Comparison of ENCODE assay signal across 8 cellular contexts in genomic region chr11:68870470-68870869, GRCh38. TPM values are rescaled to one million over a fixed set of nuclear protein-coding genes. Genes with fewer than 3 reads are reported as not detected.
DNase-seq lines count a peak whose midpoint lies in the region; ATAC-seq and TF ChIP-seq lines count a peak whose summit lies in the region.
"Had no signal": no experiment of that assay in that cellular context is flagged by ENCODE, and none has a peak within 500 bp of the region (broad histone marks: within the 10 kb centered on the region; RNA-seq: fewer than 3 reads in every experiment).

No MANE protein-coding gene starts in this region.

- no peaks in the 10 kb centered on the region for H3K36me3 ChIP-seq in gastrocnemius medialis

- peaks cover 0 to 4% of the 10 kb centered on the region in 2 donors for H3K4me1 ChIP-seq in gastrocnemius medialis

- no peak for TF ChIP-seq CTCF in gastrocnemius medialis (IDR thresholded peaks at IDR 0.05 in 4 of 5, conservative IDR thresholded peaks at IDR 0.05 in 1 of 5)

- no peak overlapping the region for H3K27ac ChIP-seq in gastrocnemius medialis
- H3K27ac ChIP-seq: epithelial cell of prostate had no signal

- TF ChIP-seq POLR2A in gastrocnemius medialis (IDR thresholded peaks at IDR 0.05), result no peak

- in situ Hi-C loops in gastrocnemius medialis (cut with MboI; ENCODE audit: low sequenced_read_pairs in 4 of 4), result loop anchor here in 1 of 4 donors (25.0 kb wide), 1 partner anchor 108 kb away; the partner anchor contains the start of gene TESMIN

- no peaks in the 10 kb centered on the region for H3K9me3 ChIP-seq in gastrocnemius medialis

- intact Hi-C loops in left ventricle myocardium superior (cut with micrococcal nuclease) (no loop called here), gastrocnemius medialis (cut with DNase I; ENCODE audit: low total_unique reads) (no loop called here)

- H3K27me3 ChIP-seq in gastrocnemius medialis, result peaks cover 0 to 2% (median 0%) of the 10 kb centered on the region in 3 donors

- ATAC-seq in left ventricle myocardium superior, result peak; percentile 31
- ATAC-seq in gastrocnemius medialis, result no peak

- DNase-seq in SW480 (ENCODE audit: low spot score) (peak; percentile 36), left ventricle myocardium superior (no peak), gastrocnemius medialis (no peak), NCI-H82 treated with DMSO at 0.1 percent for 48 hours (lab: John Stamatoyannopoulos, UW; ENCODE audit: unreplicated experiment) (no peak), NCI-H82 (lab: John Stamatoyannopoulos, UW) (no peak)
- no peak for DNase-seq in activated CD8-positive, alpha-beta memory T cell treated with anti-CD3 and anti-CD28 coated beads for 24 hours

- H3K4me3 ChIP-seq in GM08714 (ENCODE audit: low read length) (peak overlapping the region; percentile 35; the same call in 1 of the 2 replicates), gastrocnemius medialis (peak overlapping the region; percentile 44 to 56 (median 50))

RNA-seq across cellular contexts. Expression of gene CPT1A, which starts 28.8 kb away (rescaled TPM):
- 81.7 TPM for total RNA-seq in left ventricle myocardium superior
- 10 to 100 TPM in 3 of 4 donors, 1 to 10 TPM in 1; 6.9 to 32.1 (median 12.9) TPM for total RNA-seq in gastrocnemius medialis

RNA-seq across cellular contexts. Expression of gene MRPL21, which starts 33.2 kb away (rescaled TPM):
- total RNA-seq in left ventricle myocardium superior, result 106 TPM
- total RNA-seq in gastrocnemius medialis, result 10 to 100 TPM; 61.0 to 75.5 (median 64.6) TPM

RNA-seq across cellular contexts. Expression of gene IGHMBP2, which starts 33.2 kb away (rescaled TPM):
- total RNA-seq in left ventricle myocardium superior, result 14.7 TPM
- total RNA-seq in gastrocnemius medialis, result 10 to 100 TPM; 15.5 to 22.3 (median 18.1) TPM
